33 cellular contexts compared by ENCODE assay signal in genomic region chr11:17763703-17764102, GRCh38. TPM values are rescaled to one million over a fixed set of nuclear protein-coding genes. Genes with fewer than 3 reads are reported as not detected.
"Had no signal": no experiment of that assay in that cellular context is flagged by ENCODE, and none has a peak within 500 bp of the region (broad histone marks: within the 10 kb centered on the region; RNA-seq: fewer than 3 reads in every experiment).

No MANE protein-coding gene starts in this region.

- H3K36me3 Mint-ChIP-seq: activated naive CD4-positive, alpha-beta T cell treated with anti-CD3 and anti-CD28 coated beads, Interleukin-2, amount 50 U/mL, for 72 hours; WTC11 had no signal

- H3K27me3 ChIP-seq: adrenal gland, body of pancreas, MG63, Peyer's patch had no signal

- H3K9me3 ChIP-seq: adrenal gland, body of pancreas, MG63, Peyer's patch had no signal

- ATAC-seq: activated CD4-positive, alpha-beta T cell treated with anti-CD3 and anti-CD28 coated beads for 36 hours; activated CD4-positive, CD25-positive, alpha-beta regulatory T cell treated with anti-CD3 and anti-CD28 coated beads, Interleukin-2, amount 50 U/mL, for 24 hours; activated CD8-positive, alpha-beta T cell treated with anti-CD3 and anti-CD28 coated beads, Interleukin-2, amount 10 ng/mL, durations not matched to agents 7 days and 5 days; activated naive CD4-positive, alpha-beta T cell treated with anti-CD3 and anti-CD28 coated beads, Interleukin-2, amount 50 U/mL, for 72 hours; body of pancreas; WTC11 had no signal

- H3K27ac ChIP-seq: adrenal gland, body of pancreas, Peyer's patch, SK-N-MC had no signal

- H3K36me3 ChIP-seq: adrenal gland, MG63, Peyer's patch had no signal

- DNase-seq: activated CD4-positive, alpha-beta T cell treated with anti-CD3 and anti-CD28 coated beads for 36 hours; activated CD4-positive, alpha-beta T cell treated with anti-CD3 and anti-CD28 coated beads, Interleukin-2, amount 10 ng/mL, durations not matched to agents 7 days and 5 days; activated CD4-positive, alpha-beta T cell treated with anti-CD3 and anti-CD28 coated beads, Interleukin-2, amount 50 U/mL, for 48 hours; activated CD8-positive, alpha-beta T cell treated with anti-CD3 and anti-CD28 coated beads, Interleukin-2, amount 10 ng/mL, durations not matched to agents 7 days and 5 days; activated gamma-delta T cell treated with Interleukin-2 at 50 U/mL for 16 hours; activated naive CD4-positive, alpha-beta T cell treated with anti-CD3 and anti-CD28 coated beads for 36 hours; activated T-cell treated with anti-CD3 and anti-CD28 coated beads, Interleukin-2, amount 50 U/mL, for 24 hours; adrenal gland; body of pancreas; cerebellar nuclear complex; Kasumi-1; KG1; MG63; NCI-H1048; NCI-H1105 treated with DMSO at 0.1 percent for 48 hours; NCI-H1436; NCI-H1694; NCI-H1930; NCI-H2081 treated with DMSO at 0.1 percent for 48 hours; NCI-H345; NCI-H524 treated with DMSO at 0.1 percent for 48 hours; Peyer's patch; RPMI8226 had no signal

- H3K27ac Mint-ChIP-seq: activated CD4-positive, alpha-beta T cell treated with anti-CD3 and anti-CD28 coated beads for 36 hours; activated CD4-positive, alpha-beta T cell treated with anti-CD3 and anti-CD28 coated beads, Interleukin-2, amount 10 ng/mL, durations not matched to agents 7 days and 5 days; activated CD8-positive, alpha-beta T cell treated with anti-CD3 and anti-CD28 coated beads, Interleukin-2, amount 10 ng/mL, durations not matched to agents 7 days and 5 days; activated naive CD4-positive, alpha-beta T cell treated with anti-CD3 and anti-CD28 coated beads for 36 hours; activated naive CD4-positive, alpha-beta T cell treated with anti-CD3 and anti-CD28 coated beads, Interleukin-2, amount 50 U/mL, for 72 hours; activated T-cell treated with anti-CD3 and anti-CD28 coated beads, Interleukin-2, amount 50 U/mL, for 24 hours; activated T-helper 1 cell treated with anti-CD3 and anti-CD28 coated beads, Interleukin-12 subunit alpha, Interleukin-12 subunit beta, Interleukin-2, Interleukin-4 antibody, amounts not matched to agents 30 ng/mL and 10 ng/mL and 1 ng/mL, durations not matched to agents 14 hours and 24 hours and 36 hours; T-helper 1 cell treated with Interleukin-12 subunit alpha and Interleukin-12 subunit beta and Interleukin-4 antibody, amounts not matched to agents 30 μg/mL and 1 μg/mL, for 36 hours; T-helper 2 cell treated with Interferon-gamma antibody and Interleukin-4, amounts not matched to agents 5 μg/mL and 100 μg/mL, for 36 hours; WTC11 had no signal

- H3K4me3 Mint-ChIP-seq: activated CD4-positive, alpha-beta T cell treated with anti-CD3 and anti-CD28 coated beads for 36 hours; activated CD4-positive, alpha-beta T cell treated with anti-CD3 and anti-CD28 coated beads, Interleukin-2, amount 10 ng/mL, durations not matched to agents 7 days and 5 days; activated CD8-positive, alpha-beta T cell treated with anti-CD3 and anti-CD28 coated beads, Interleukin-2, amount 10 ng/mL, durations not matched to agents 7 days and 5 days; activated naive CD4-positive, alpha-beta T cell treated with anti-CD3 and anti-CD28 coated beads for 36 hours; activated T-cell treated with anti-CD3 and anti-CD28 coated beads, Interleukin-2, amount 50 U/mL, for 24 hours; activated T-helper 1 cell treated with anti-CD3 and anti-CD28 coated beads, Interleukin-12 subunit alpha, Interleukin-12 subunit beta, Interleukin-2, Interleukin-4 antibody, amounts not matched to agents 30 ng/mL and 10 ng/mL and 1 ng/mL, durations not matched to agents 14 hours and 24 hours and 36 hours; T-helper 1 cell treated with Interleukin-12 subunit alpha and Interleukin-12 subunit beta and Interleukin-4 antibody, amounts not matched to agents 30 μg/mL and 1 μg/mL, for 36 hours; T-helper 2 cell treated with Interferon-gamma antibody and Interleukin-4, amounts not matched to agents 5 μg/mL and 100 μg/mL, for 36 hours; WTC11 had no signal

- H3K4me1 ChIP-seq: adrenal gland, body of pancreas, Peyer's patch had no signal

- H3K27me3 Mint-ChIP-seq: activated CD4-positive, alpha-beta T cell treated with anti-CD3 and anti-CD28 coated beads, Interleukin-2, amount 10 ng/mL, durations not matched to agents 7 days and 5 days; activated T-cell treated with anti-CD3 and anti-CD28 coated beads, Interleukin-2, amount 50 U/mL, for 24 hours had no signal

- H3K4me3 ChIP-seq: adrenal gland, body of pancreas, MG63, Peyer's patch, SK-N-MC had no signal

- H3K9me3 Mint-ChIP-seq: activated CD4-positive, alpha-beta T cell treated with anti-CD3 and anti-CD28 coated beads, Interleukin-2, amount 10 ng/mL, durations not matched to agents 7 days and 5 days; activated naive CD4-positive, alpha-beta T cell treated with anti-CD3 and anti-CD28 coated beads for 36 hours; activated naive CD4-positive, alpha-beta T cell treated with anti-CD3 and anti-CD28 coated beads, Interleukin-2, amount 50 U/mL, for 72 hours; activated T-cell treated with anti-CD3 and anti-CD28 coated beads, Interleukin-2, amount 50 U/mL, for 24 hours; activated T-helper 1 cell treated with anti-CD3 and anti-CD28 coated beads, Interleukin-12 subunit alpha, Interleukin-12 subunit beta, Interleukin-2, Interleukin-4 antibody, amounts not matched to agents 30 ng/mL and 10 ng/mL and 1 ng/mL, durations not matched to agents 14 hours and 24 hours and 36 hours; T-helper 1 cell treated with Interleukin-12 subunit alpha and Interleukin-12 subunit beta and Interleukin-4 antibody, amounts not matched to agents 30 μg/mL and 1 μg/mL, for 36 hours; T-helper 2 cell treated with Interferon-gamma antibody and Interleukin-4, amounts not matched to agents 5 μg/mL and 100 μg/mL, for 36 hours; WTC11 had no signal

RNA-seq across cellular contexts. Expression of gene KCNC1, which starts 29.1 kb away (rescaled TPM):
- total RNA-seq: activated CD4-positive, alpha-beta T cell treated with anti-CD3 and anti-CD28 coated beads for 36 hours; activated CD4-positive, alpha-beta T cell treated with anti-CD3 and anti-CD28 coated beads, Interleukin-2, amount 10 ng/mL, durations not matched to agents 7 days and 5 days; activated CD8-positive, alpha-beta T cell treated with anti-CD3 and anti-CD28 coated beads, Interleukin-2, amount 10 ng/mL, durations not matched to agents 7 days and 5 days; activated naive CD4-positive, alpha-beta T cell treated with anti-CD3 and anti-CD28 coated beads for 36 hours; activated naive CD4-positive, alpha-beta T cell treated with anti-CD3 and anti-CD28 coated beads, Interleukin-2, amount 50 U/mL, for 72 hours; activated T-helper 1 cell treated with anti-CD3 and anti-CD28 coated beads, Interleukin-12 subunit alpha, Interleukin-12 subunit beta, Interleukin-2, Interleukin-4 antibody, amounts not matched to agents 30 ng/mL and 10 ng/mL and 1 ng/mL, durations not matched to agents 14 hours and 24 hours and 36 hours; bronchial epithelial cell; NCI-H460 had no signal

RNA-seq across cellular contexts. Expression of gene MYOD1, which starts 44.3 kb away (rescaled TPM):
- total RNA-seq: activated CD4-positive, alpha-beta T cell treated with anti-CD3 and anti-CD28 coated beads for 36 hours; activated CD4-positive, alpha-beta T cell treated with anti-CD3 and anti-CD28 coated beads, Interleukin-2, amount 10 ng/mL, durations not matched to agents 7 days and 5 days; activated CD8-positive, alpha-beta T cell treated with anti-CD3 and anti-CD28 coated beads, Interleukin-2, amount 10 ng/mL, durations not matched to agents 7 days and 5 days; activated naive CD4-positive, alpha-beta T cell treated with anti-CD3 and anti-CD28 coated beads for 36 hours; activated naive CD4-positive, alpha-beta T cell treated with anti-CD3 and anti-CD28 coated beads, Interleukin-2, amount 50 U/mL, for 72 hours; activated T-helper 1 cell treated with anti-CD3 and anti-CD28 coated beads, Interleukin-12 subunit alpha, Interleukin-12 subunit beta, Interleukin-2, Interleukin-4 antibody, amounts not matched to agents 30 ng/mL and 10 ng/mL and 1 ng/mL, durations not matched to agents 14 hours and 24 hours and 36 hours; adrenal gland; astrocyte; body of pancreas; bronchial epithelial cell; Peyer's patch; WTC11 had no signal
- polyA plus RNA-seq: adrenal gland had no signal
